Comparison of ENCODE assay signal across 6 cellular contexts in the genomic region with DNA sequence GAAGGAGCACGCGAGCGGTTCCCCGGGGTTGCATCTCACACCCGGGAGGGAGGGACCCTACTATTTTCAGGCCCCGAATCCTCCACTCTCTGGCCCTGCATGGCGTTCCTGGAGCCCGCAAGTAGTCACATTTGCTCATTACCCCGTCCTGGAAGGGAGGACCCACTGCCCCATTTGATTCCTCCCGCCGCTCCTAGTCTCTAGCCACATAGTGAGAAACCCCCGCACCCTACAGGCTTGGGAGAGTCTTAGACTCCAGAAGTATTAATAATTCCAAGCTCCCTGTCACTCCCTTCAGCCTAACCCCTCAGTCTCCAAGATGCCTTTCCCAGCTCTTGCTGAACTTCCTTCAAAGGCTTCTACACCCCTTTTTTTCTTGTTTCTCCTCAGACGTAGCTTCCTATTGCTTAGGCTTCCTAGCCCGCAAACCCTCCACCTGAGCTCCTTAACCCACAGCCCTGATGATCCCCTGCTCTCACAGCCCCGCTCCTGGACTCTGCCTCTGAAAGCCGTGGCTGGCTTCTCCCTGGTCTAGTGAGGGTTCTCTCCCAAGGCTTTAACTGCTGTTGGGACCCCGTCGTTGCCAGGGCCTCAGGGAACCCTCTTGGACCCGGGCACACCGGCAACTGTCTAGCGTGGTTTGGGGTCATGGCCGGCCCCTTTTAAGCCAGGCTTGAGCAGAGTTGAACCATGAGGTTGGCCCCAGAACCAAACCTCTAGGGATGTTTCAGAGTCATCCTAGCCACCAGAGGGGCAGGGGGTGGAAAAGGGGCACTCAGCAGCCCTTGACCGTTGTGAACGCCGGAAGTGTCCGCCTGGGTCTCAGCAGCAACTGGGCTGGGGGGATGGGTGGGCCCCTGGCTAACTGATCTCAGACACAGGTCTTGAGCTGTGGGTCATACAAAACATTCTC. TPM values are rescaled to one million over a fixed set of nuclear protein-coding genes. Genes with fewer than 3 reads are reported as not detected.
A peak's percentile ranks its signal among the peaks of the same experiment; 100 is the strongest.
DNase-seq lines count a peak whose midpoint lies in the region; ATAC-seq lines count a peak whose summit lies in the region.

No MANE protein-coding gene starts in this region.

- peaks cover 6% of the 10 kb centered on the region for H3K36me3 ChIP-seq in iPS-18a (ENCODE audit: control insufficient read depth, low read depth, low read length)

- no peak overlapping the region for H3K27ac ChIP-seq in iPS-18a (ENCODE audit: low read length)

- H3K9me3 ChIP-seq in T-helper 17 cell (ENCODE audit: control insufficient read depth, low read length, poor library complexity, severe bottlenecking) = no peaks in the 10 kb centered on the region
- no peaks in the 10 kb centered on the region for H3K9me3 ChIP-seq in iPS-18a (ENCODE audit: control insufficient read depth, low read depth, low read length)

- no peaks in the 10 kb centered on the region for H3K27me3 ChIP-seq in iPS-18a (ENCODE audit: control insufficient read depth, insufficient read depth, low read length)

- peaks cover 37% of the 10 kb centered on the region for H3K4me1 Mint-ChIP-seq in T-helper 17 cell

- H3K4me3 Mint-ChIP-seq in T-helper 17 cell = peak overlapping the region; percentile 98

- DNase-seq in T-helper 17 cell (no peak), NCI-H1092 (lab: John Stamatoyannopoulos, UW) (no peak), NCI-H2029 (lab: John Stamatoyannopoulos, UW) (no peak)
- DNase-seq in effector CD4-positive, alpha-beta T cell = no peak

- peak overlapping the region; percentile 88 for H3K4me3 ChIP-seq in iPS-18a (ENCODE audit: low read length)

- H3K36me3 Mint-ChIP-seq in T-helper 17 cell (ENCODE audit: low read depth) = no peaks in the 10 kb centered on the region

- no peaks in the 10 kb centered on the region for H3K4me1 ChIP-seq in iPS-18a (ENCODE audit: control insufficient read depth, low read depth, low read length)

- ATAC-seq in GM19328 (IDR thresholded peaks at IDR 0.05; ENCODE audit: unreplicated experiment) = peak; percentile 1
- ATAC-seq in T-helper 17 cell = no peak

- H3K9ac ChIP-seq in iPS-18a (ENCODE audit: low read length) = peak overlapping the region; percentile 88

- H3K27me3 Mint-ChIP-seq in T-helper 17 cell = no peaks in the 10 kb centered on the region

- H3K27ac Mint-ChIP-seq in T-helper 17 cell = peak overlapping the region; percentile 98

RNA-seq across cellular contexts. Expression of gene GGA1, which starts 0.9 kb away (rescaled TPM):
- total RNA-seq in T-helper 17 cell = 10 to 100 TPM; 70.5 to 86.8 TPM

RNA-seq across cellular contexts. Expression of gene LGALS2, which starts 29.6 kb away (rescaled TPM):
- total RNA-seq in T-helper 17 cell = 1 to 10 TPM; 1.9 to 6.1 TPM

RNA-seq across cellular contexts. Expression of gene SH3BP1, which starts 30.0 kb away (rescaled TPM):
- 10 to 100 TPM; 79.7 to 97.5 TPM for total RNA-seq in T-helper 17 cell

RNA-seq across cellular contexts. Expression of gene PDXP, which starts 49.0 kb away (rescaled TPM):
- 1 to 10 TPM; 2.6 to 3.0 TPM for total RNA-seq in T-helper 17 cell

RNA-seq across cellular contexts. Expression of gene CDC42EP1, which starts 49.2 kb away (rescaled TPM):
- not detected for total RNA-seq in T-helper 17 cell
